26 cellular contexts compared by ENCODE assay signal in the genomic region with DNA sequence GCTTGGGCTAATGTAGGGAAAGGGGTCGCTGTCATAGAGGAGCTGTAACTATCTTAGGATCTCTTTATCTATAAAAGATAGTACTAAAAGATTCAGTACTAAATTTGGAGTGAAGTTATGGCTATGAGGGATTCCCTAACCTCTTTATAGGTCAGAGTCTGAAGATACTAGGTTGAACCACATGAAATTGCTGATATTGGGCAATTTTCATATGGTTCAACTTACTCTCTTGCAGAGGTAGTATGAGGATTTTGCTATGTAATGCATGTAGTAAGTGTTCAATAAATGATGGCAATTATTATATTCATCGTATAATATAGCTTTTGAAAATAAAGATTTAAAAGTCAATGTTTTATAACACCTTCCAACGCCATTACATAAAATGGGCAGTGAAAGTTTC.
"Had no signal": no experiment of that assay in that cellular context is flagged by ENCODE, and none has a peak within 500 bp of the region (broad histone marks: within the 10 kb centered on the region; RNA-seq: fewer than 3 reads in every experiment).

No MANE protein-coding gene starts in this region.

- DNase-seq: hippocampal formation; kidney glomerular epithelial cell; left cardiac atrium; left lung; lower lobe of right lung; mammary epithelial cell; mesenchymal stem cell; naive thymus-derived CD8-positive, alpha-beta T cell; nephron progenitor cell; pancreas; posterior cingulate gyrus; retina; right cardiac atrium; sigmoid colon; small intestine; spleen; stimulated activated CD4-positive, alpha-beta T cell treated with anti-CD3 and anti-CD28 coated beads, Interleukin-4, amount 100 ng/mL, for 24 hours; stimulated activated naive CD4-positive, alpha-beta T cell; tibial artery; trophoblast cell; upper lobe of right lung had no signal

- H3K4me1 ChIP-seq: prostate gland had no signal

- ATAC-seq: left cardiac atrium; left lung; lower lobe of right lung; naive thymus-derived CD8-positive, alpha-beta T cell; pancreas; right cardiac atrium; stimulated activated effector memory CD8-positive, alpha-beta T cell treated with anti-CD3 and anti-CD28 coated beads, Interleukin-12 subunit alpha, Interleukin-12 subunit beta, amount 100 ng/mL, for 72 hours; upper lobe of right lung had no signal

- H3K27me3 Mint-ChIP-seq: naive thymus-derived CD8-positive, alpha-beta T cell; stimulated activated naive CD8-positive, alpha-beta T cell treated with anti-CD3 and anti-CD28 coated beads, Interleukin-15, Interleukin-2, amounts not matched to agents 100 ng/mL and 50 ng/mL, for 24 hours had no signal

- H3K27me3 ChIP-seq: left lung, pancreas, sigmoid colon, spleen, suprapubic skin, tibial artery, upper lobe of right lung had no signal

- H3K4me3 Mint-ChIP-seq: nephron progenitor cell; stimulated activated effector memory CD8-positive, alpha-beta T cell treated with anti-CD3 and anti-CD28 coated beads, Interleukin-12 subunit alpha, Interleukin-12 subunit beta, amount 100 ng/mL, for 72 hours; stimulated activated naive CD8-positive, alpha-beta T cell treated with anti-CD3 and anti-CD28 coated beads, Interleukin-15, Interleukin-2, amounts not matched to agents 100 ng/mL and 50 ng/mL, for 24 hours had no signal

- H3K36me3 ChIP-seq: left lung, lower lobe of right lung, pancreas, prostate gland, sigmoid colon, spleen, suprapubic skin, thoracic aorta, tibial artery, upper lobe of right lung had no signal

- H3K27ac ChIP-seq: left lung, lower lobe of right lung, pancreas, prostate gland, sigmoid colon, spleen, suprapubic skin, thoracic aorta, tibial artery, upper lobe of right lung had no signal

- H3K9me3 ChIP-seq: left lung, lower lobe of right lung, pancreas, prostate gland, sigmoid colon, spleen, suprapubic skin, thoracic aorta, tibial artery, upper lobe of right lung had no signal

- H3K27ac Mint-ChIP-seq: nephron progenitor cell; stimulated activated effector memory CD8-positive, alpha-beta T cell treated with anti-CD3 and anti-CD28 coated beads, Interleukin-12 subunit alpha, Interleukin-12 subunit beta, amount 100 ng/mL, for 72 hours; stimulated activated naive CD8-positive, alpha-beta T cell treated with anti-CD3 and anti-CD28 coated beads, Interleukin-15, Interleukin-2, amounts not matched to agents 100 ng/mL and 50 ng/mL, for 24 hours had no signal

- H3K4me3 ChIP-seq: left lung, lower lobe of right lung, pancreas, prostate gland, sigmoid colon, spleen, suprapubic skin, thoracic aorta, tibial artery, upper lobe of right lung had no signal

- H3K36me3 Mint-ChIP-seq: naive thymus-derived CD8-positive, alpha-beta T cell; stimulated activated effector memory CD8-positive, alpha-beta T cell treated with anti-CD3 and anti-CD28 coated beads, Interleukin-12 subunit alpha, Interleukin-12 subunit beta, amount 100 ng/mL, for 72 hours had no signal

- H3K9me3 Mint-ChIP-seq: naive thymus-derived CD8-positive, alpha-beta T cell; nephron progenitor cell; stimulated activated effector memory CD8-positive, alpha-beta T cell treated with anti-CD3 and anti-CD28 coated beads, Interleukin-12 subunit alpha, Interleukin-12 subunit beta, amount 100 ng/mL, for 72 hours; stimulated activated naive CD8-positive, alpha-beta T cell treated with anti-CD3 and anti-CD28 coated beads, Interleukin-15, Interleukin-2, amounts not matched to agents 100 ng/mL and 50 ng/mL, for 24 hours had no signal
